Comparison of ENCODE assay signal across 24 cellular contexts in genomic region chr6:34457747-34458462, GRCh38. TPM values are rescaled to one million over a fixed set of nuclear protein-coding genes. Genes with fewer than 3 reads are reported as not detected.
DNase-seq lines count a peak whose midpoint lies in the region; ATAC-seq and TF ChIP-seq lines count a peak whose summit lies in the region.
"Had no signal": no experiment of that assay in that cellular context is flagged by ENCODE, and none has a peak within 500 bp of the region (broad histone marks: within the 10 kb centered on the region; RNA-seq: fewer than 3 reads in every experiment).

No MANE protein-coding gene starts in this region.

- DNase-seq in PC-9 (peak; percentile 19 to 48), endodermal cell (peak; percentile 87), NCI-H2107 (lab: John Stamatoyannopoulos, UW) (no peak)
- DNase-seq in stimulated activated effector memory CD8-positive, alpha-beta T cell treated with anti-CD3 and anti-CD28 coated beads, Interleukin-12 subunit alpha, Interleukin-12 subunit beta, amount 100 ng/mL, for 72 hours (ENCODE audit: low spot score in 2 of 2), result no peak
- no peak for DNase-seq in stimulated activated CD4-positive, alpha-beta T cell treated with anti-CD3 and anti-CD28 coated beads, Interleukin-4, amount 100 ng/mL, for 1 hour
- DNase-seq: activated CD4-positive, alpha-beta T cell treated with anti-CD3 and anti-CD28 coated beads, Interleukin-2, amount 10 ng/mL, durations not matched to agents 7 days and 5 days; anterior cingulate cortex; hypothalamus; NCI-H1417; NCI-H2081 treated with DMSO at 0.1 percent for 48 hours; NK-92 treated with Interleukin-12 subunit alpha and Interleukin-12 subunit beta, amount 100 ng/mL, for 24 hours; stomach; T-helper 17 cell; tibial artery had no signal

- no peaks in the 10 kb centered on the region for H3K79me2 ChIP-seq in PC-9 (ENCODE audit: low read depth)

- peak; percentile 15 for ATAC-seq in stimulated activated effector memory CD8-positive, alpha-beta T cell treated with anti-CD3 and anti-CD28 coated beads, Interleukin-12 subunit alpha, Interleukin-12 subunit beta, amount 100 ng/mL, for 72 hours
- no peak for ATAC-seq in GM19351 (IDR thresholded peaks at IDR 0.05; ENCODE audit: unreplicated experiment)
- ATAC-seq: activated naive CD4-positive, alpha-beta T cell treated with anti-CD3 and anti-CD28 coated beads, Interleukin-2, amount 50 U/mL, for 72 hours; gastroesophageal sphincter; Panc1; T-helper 17 cell had no signal

- peaks cover 8% of the 10 kb centered on the region for H3K4me1 Mint-ChIP-seq in endodermal cell
- no peaks in the 10 kb centered on the region for H3K4me1 Mint-ChIP-seq in stimulated activated effector memory CD8-positive, alpha-beta T cell treated with anti-CD3 and anti-CD28 coated beads, Interleukin-12 subunit alpha, Interleukin-12 subunit beta, amount 100 ng/mL, for 72 hours
- H3K4me1 Mint-ChIP-seq: activated CD4-positive, alpha-beta T cell treated with anti-CD3 and anti-CD28 coated beads, Interleukin-2, amount 10 ng/mL, durations not matched to agents 7 days and 5 days; T-helper 17 cell had no signal

- H3K36me3 ChIP-seq in HEK293 (ENCODE audit: control insufficient read depth in 2 of 2, insufficient read depth in 1 of 2, low read length in 2 of 2) (no peaks in the 10 kb centered on the region), PC-9 (ENCODE audit: low read depth) (no peaks in the 10 kb centered on the region), endodermal cell (ENCODE audit: control insufficient read depth, insufficient read depth, low read length) (no peaks in the 10 kb centered on the region)
- H3K36me3 ChIP-seq: gastroesophageal sphincter, prostate gland, SJSA1, stomach, tibial artery had no signal

- H3K4me3 ChIP-seq in HEK293 (ENCODE audit: low read depth, low read length), result no peak overlapping the region
- no peak overlapping the region for H3K4me3 ChIP-seq in PC-9
- no peak overlapping the region for H3K4me3 ChIP-seq in endodermal cell (ENCODE audit: low read length)
- H3K4me3 ChIP-seq: coronary artery, gastroesophageal sphincter, prostate gland, SJSA1, stomach, tibial artery had no signal

- intact Hi-C loops in PC-9 (cut with micrococcal nuclease; ENCODE audit: unreplicated experiment), result no loop called here

- BruUV-seq in PC-9 (replicated peaks; lab: Mats Ljungman, UMichigan), result no TSS peak

- H3K27ac ChIP-seq in HEK293 (ENCODE audit: extremely low read depth, low read depth, low read length), result no peak overlapping the region
- no peak overlapping the region for H3K27ac ChIP-seq in PC-9
- H3K27ac ChIP-seq in endodermal cell (ENCODE audit: low read depth, low read length), result no peak overlapping the region
- H3K27ac ChIP-seq: coronary artery, gastroesophageal sphincter, prostate gland, SJSA1, stomach, tibial artery, VCaP had no signal

- H3K9me2 ChIP-seq in PC-9 (ENCODE audit: insufficient read depth), result no peaks in the 10 kb centered on the region

- CTCF ChIA-PET in HEK293 (lab: Yijun Ruan, JAX), result interaction anchor here (0.7 to 5.5 kb wide), 4 partner anchors 10 to 212 kb away, joined by 3 to 138 read pairs (median 8); no protein-coding TSS in a partner anchor
- CTCF ChIA-PET in PC-9 (lab: Charles Lee), result interaction anchor here (1.8 kb wide), 1 partner anchor 151 kb away, joined by 5 read pairs; no protein-coding TSS in a partner anchor

- H3K27ac Mint-ChIP-seq in endodermal cell, result no peak overlapping the region
- H3K27ac Mint-ChIP-seq in stimulated activated effector memory CD8-positive, alpha-beta T cell treated with anti-CD3 and anti-CD28 coated beads, Interleukin-12 subunit alpha, Interleukin-12 subunit beta, amount 100 ng/mL, for 72 hours, result no peak overlapping the region
- H3K27ac Mint-ChIP-seq: activated CD4-positive, alpha-beta T cell treated with anti-CD3 and anti-CD28 coated beads, Interleukin-2, amount 10 ng/mL, durations not matched to agents 7 days and 5 days; activated naive CD4-positive, alpha-beta T cell treated with anti-CD3 and anti-CD28 coated beads, Interleukin-2, amount 50 U/mL, for 72 hours; T-helper 17 cell had no signal

- H3K27me3 Mint-ChIP-seq in endodermal cell (ENCODE audit: insufficient read depth), result no peaks in the 10 kb centered on the region
- H3K27me3 Mint-ChIP-seq: IgD-negative memory B cell had no signal

- H3K4me2 ChIP-seq in PC-9, result no peak overlapping the region

- peaks cover 29% of the 10 kb centered on the region for H3F3A ChIP-seq in PC-9 (ENCODE audit: insufficient read depth, low read depth)

- no peaks in the 10 kb centered on the region for H3K36me3 Mint-ChIP-seq in endodermal cell (ENCODE audit: low read depth)
- peaks cover 5% of the 10 kb centered on the region for H3K36me3 Mint-ChIP-seq in stimulated activated effector memory CD8-positive, alpha-beta T cell treated with anti-CD3 and anti-CD28 coated beads, Interleukin-12 subunit alpha, Interleukin-12 subunit beta, amount 100 ng/mL, for 72 hours
- H3K36me3 Mint-ChIP-seq: activated naive CD4-positive, alpha-beta T cell treated with anti-CD3 and anti-CD28 coated beads, Interleukin-2, amount 50 U/mL, for 72 hours; IgD-negative memory B cell had no signal

- POLR2A ChIA-PET in HEK293 (lab: Yijun Ruan, JAX), result no interaction called here
- POLR2A ChIA-PET in PC-9 (lab: Charles Lee; ENCODE audit: unreplicated experiment), result no interaction called here

- no peaks in the 10 kb centered on the region for H4K20me1 ChIP-seq in PC-9 (ENCODE audit: insufficient read depth)

- no peaks in the 10 kb centered on the region for H3K9me3 Mint-ChIP-seq in endodermal cell
- H3K9me3 Mint-ChIP-seq in stimulated activated effector memory CD8-positive, alpha-beta T cell treated with anti-CD3 and anti-CD28 coated beads, Interleukin-12 subunit alpha, Interleukin-12 subunit beta, amount 100 ng/mL, for 72 hours, result no peaks in the 10 kb centered on the region
- H3K9me3 Mint-ChIP-seq: activated CD4-positive, alpha-beta T cell treated with anti-CD3 and anti-CD28 coated beads, Interleukin-2, amount 10 ng/mL, durations not matched to agents 7 days and 5 days; activated naive CD4-positive, alpha-beta T cell treated with anti-CD3 and anti-CD28 coated beads, Interleukin-2, amount 50 U/mL, for 72 hours; IgD-negative memory B cell had no signal

- no peak overlapping the region for H3K9ac ChIP-seq in endodermal cell (ENCODE audit: extremely low read depth, low read length, poor library complexity, severe bottlenecking)

- no peaks in the 10 kb centered on the region for H3K4me1 ChIP-seq in HEK293 (ENCODE audit: control insufficient read depth, insufficient read depth, low read length)
- peaks cover 15% of the 10 kb centered on the region for H3K4me1 ChIP-seq in PC-9 (replicated peaks; ENCODE audit: insufficient read depth)
- H3K4me1 ChIP-seq in endodermal cell (ENCODE audit: control insufficient read depth, insufficient read depth, low read length), result no peaks in the 10 kb centered on the region
- H3K4me1 ChIP-seq: gastroesophageal sphincter had no signal

- TF ChIP-seq CTCF in HEK293 (tag by site-specific recombination; IDR thresholded peaks at IDR 0.05) (no peak), PC-9 (conservative IDR thresholded peaks at IDR 0.05) (no peak), endodermal cell (conservative IDR thresholded peaks at IDR 0.05) (no peak)

- 78% methylated on average over 3 to 7 of the region's 7 CpGs for whole genome bisulfite sequencing in endodermal cell (ENCODE audit: insufficient coverage in 1 of 2, insufficient read length in 1 of 2), 2 experiments

- no peak overlapping the region for H3K4me3 Mint-ChIP-seq in endodermal cell
- no peak overlapping the region for H3K4me3 Mint-ChIP-seq in stimulated activated effector memory CD8-positive, alpha-beta T cell treated with anti-CD3 and anti-CD28 coated beads, Interleukin-12 subunit alpha, Interleukin-12 subunit beta, amount 100 ng/mL, for 72 hours
- H3K4me3 Mint-ChIP-seq: activated CD4-positive, alpha-beta T cell treated with anti-CD3 and anti-CD28 coated beads, Interleukin-2, amount 10 ng/mL, durations not matched to agents 7 days and 5 days; IgD-negative memory B cell; T-helper 17 cell had no signal

- H2AFZ ChIP-seq in PC-9, result no peak overlapping the region

- H3K27me3 ChIP-seq in PC-9 (ENCODE audit: insufficient read depth, low read depth), result no peaks in the 10 kb centered on the region
- no peaks in the 10 kb centered on the region for H3K27me3 ChIP-seq in endodermal cell (ENCODE audit: control insufficient read depth, insufficient read depth, low read length, poor library complexity, severe bottlenecking)
- H3K27me3 ChIP-seq: SJSA1, stomach had no signal

- H3K9me3 ChIP-seq in HEK293 (ENCODE audit: control insufficient read depth, insufficient read depth, low read depth, low read length), result no peaks in the 10 kb centered on the region
- H3K9me3 ChIP-seq in PC-9 (ENCODE audit: insufficient read depth, low read depth), result no peaks in the 10 kb centered on the region
- H3K9me3 ChIP-seq in endodermal cell (ENCODE audit: control insufficient read depth, low read length), result no peaks in the 10 kb centered on the region
- H3K9me3 ChIP-seq: gastroesophageal sphincter, prostate gland, SJSA1, stomach, tibial artery had no signal

TF ChIP-seq in HEK293, 187 proteins besides CTCF, POLR2A, EP300 and RAD21:
- no peak for TF ChIP-seq GLI2 (tag by site-specific recombination; IDR thresholded peaks at IDR 0.05; ENCODE audit: borderline replicate concordance, low read depth)
- TF ChIP-seq SP2 (tag by site-specific recombination; IDR thresholded peaks at IDR 0.05), result 0 out of 2 replicates have a peak, but pooled peaks have one; percentile 1

RNA-seq across cellular contexts. Expression of gene PACSIN1, which starts 8.0 kb away (rescaled TPM):
- 5.0 and 6.4 TPM in 2 replicates for total RNA-seq in PC-9 (2021)
- total RNA-seq in endodermal cell, result 1 to 10 TPM; 7.2 to 7.3 TPM
- polyA plus RNA-seq in endodermal cell (2013, experiment 1 of 2), result 2.4 TPM
- 1.7 TPM for polyA plus RNA-seq in endodermal cell (2013, experiment 2 of 2)
- total RNA-seq: SJSA1 had no signal
- polyA plus RNA-seq: IgD-negative memory B cell had no signal

RNA-seq across cellular contexts. Expression of gene RPS10, which starts 32.0 kb away (rescaled TPM):
- total RNA-seq in PC-9 (2021) (1,786 and 2,008 TPM in 2 replicates), endodermal cell (1,000 to 10,000 TPM; 1,892 to 2,030 TPM)
- polyA plus RNA-seq in endodermal cell (2013, experiment 1 of 2), result 2,352 TPM
- 2,233 TPM for polyA plus RNA-seq in endodermal cell (2013, experiment 2 of 2)

Comparison
In these comparisons a context has a peak if more than half of its experiments do, and no peak if none do; other contexts are left out.
1. DNase-seq: peak in PC-9 (2 of 2) and endodermal cell (single experiment); none in stimulated activated effector memory CD8-positive, alpha-beta T cell treated with anti-CD3 and anti-CD28 coated beads, Interleukin-12 subunit alpha, Interleukin-12 subunit beta, amount 100 ng/mL, for 72 hours (0 of 2), stimulated activated CD4-positive, alpha-beta T cell treated with anti-CD3 and anti-CD28 coated beads, Interleukin-4, amount 100 ng/mL, for 1 hour (single experiment) and NCI-H2107 (single experiment).